In the genomic region with DNA sequence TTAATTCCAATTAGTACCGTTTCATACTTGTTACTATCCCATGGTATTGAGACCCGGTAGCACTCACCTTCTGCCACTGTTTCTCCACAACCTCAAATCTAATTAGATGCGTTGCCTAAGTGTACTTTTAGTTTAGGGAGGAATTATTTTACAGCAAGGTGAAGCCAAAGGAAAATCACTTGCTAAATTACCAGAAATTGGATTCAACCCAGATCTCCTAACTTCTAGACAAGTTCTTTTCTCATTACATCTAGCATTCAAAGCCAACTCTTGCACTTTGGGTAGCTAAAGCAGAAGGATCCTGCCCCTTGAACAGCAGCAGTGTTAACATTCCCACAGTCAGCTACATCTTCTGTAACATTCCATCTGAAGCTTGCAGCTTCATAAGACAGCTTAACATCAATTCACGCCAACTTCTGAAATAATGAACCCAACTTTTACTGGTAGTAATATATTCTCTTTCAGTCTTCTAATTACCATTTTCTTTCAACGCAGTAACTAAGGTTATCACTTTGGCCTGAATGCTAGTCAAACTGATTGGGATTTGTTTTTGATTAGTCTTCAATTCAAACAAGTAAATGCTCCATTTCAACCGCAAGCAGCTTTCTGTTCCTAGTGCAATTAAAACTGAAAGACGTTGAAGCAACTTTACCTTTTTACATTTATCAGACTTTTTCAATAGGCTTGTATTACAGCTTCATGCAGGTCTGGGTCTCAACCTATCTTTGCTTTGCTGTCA, we compare ENCODE assay signal across 8 cellular contexts. TPM values are rescaled to one million over a fixed set of nuclear protein-coding genes. Genes with fewer than 3 reads are reported as not detected.
DNase-seq lines count a peak whose midpoint lies in the region; ATAC-seq and TF ChIP-seq lines count a peak whose summit lies in the region.

No MANE protein-coding gene starts in this region.

- CTCF ChIA-PET in activated CD4-positive, alpha-beta T cell treated with anti-CD3 and anti-CD28 coated beads, Interleukin-2, amount 10 ng/mL, durations not matched to agents 7 days and 5 days (lab: Charles Lee): interaction anchor here (0.9 to 1.1 kb wide), 2 partner anchors 8 to 13 kb away, joined by 3 read pairs; a partner anchor contains a TSS

- no peaks in the 10 kb centered on the region for H3K27me3 Mint-ChIP-seq in activated CD4-positive, alpha-beta T cell treated with anti-CD3 and anti-CD28 coated beads, Interleukin-2, amount 10 ng/mL, durations not matched to agents 7 days and 5 days
- H3K27me3 Mint-ChIP-seq in effector memory CD8-positive, alpha-beta T cell: no peaks in the 10 kb centered on the region
- no peaks in the 10 kb centered on the region for H3K27me3 Mint-ChIP-seq in neural crest cell (ENCODE audit: low read depth)

- no peak for DNase-seq in activated CD4-positive, alpha-beta T cell treated with anti-CD3 and anti-CD28 coated beads, Interleukin-2, amount 10 ng/mL, durations not matched to agents 7 days and 5 days
- no peak for DNase-seq in activated CD4-positive, alpha-beta T cell treated with anti-CD3 and anti-CD28 coated beads for 48 hours
- peak; percentile 74 for DNase-seq in OCI-M1 (lab: John Stamatoyannopoulos, UW)
- no peak for DNase-seq in effector memory CD8-positive, alpha-beta T cell
- DNase-seq in neural crest cell (ENCODE audit: low read depth, low spot score): no peak
- no peak for DNase-seq in SK-N-DZ (ENCODE audit: low spot score)
- no peak for DNase-seq in COR-L47 (lab: John Stamatoyannopoulos, UW)

- no peaks in the 10 kb centered on the region for H3K9me3 Mint-ChIP-seq in activated CD4-positive, alpha-beta T cell treated with anti-CD3 and anti-CD28 coated beads, Interleukin-2, amount 10 ng/mL, durations not matched to agents 7 days and 5 days
- no peaks in the 10 kb centered on the region for H3K9me3 Mint-ChIP-seq in effector memory CD8-positive, alpha-beta T cell
- no peaks in the 10 kb centered on the region for H3K9me3 Mint-ChIP-seq in neural crest cell

- peaks cover 41% of the 10 kb centered on the region for H3K36me3 Mint-ChIP-seq in activated CD4-positive, alpha-beta T cell treated with anti-CD3 and anti-CD28 coated beads, Interleukin-2, amount 10 ng/mL, durations not matched to agents 7 days and 5 days (ENCODE audit: low read depth)
- peaks cover 54% of the 10 kb centered on the region for H3K36me3 Mint-ChIP-seq in effector memory CD8-positive, alpha-beta T cell (ENCODE audit: insufficient read depth)
- H3K36me3 Mint-ChIP-seq in neural crest cell (ENCODE audit: low read depth): peaks cover 6% of the 10 kb centered on the region

- TF ChIP-seq CTCF in neural crest cell (conservative IDR thresholded peaks at IDR 0.05): no peak

- H3K4me1 Mint-ChIP-seq in activated CD4-positive, alpha-beta T cell treated with anti-CD3 and anti-CD28 coated beads, Interleukin-2, amount 10 ng/mL, durations not matched to agents 7 days and 5 days: peaks cover 46% of the 10 kb centered on the region
- peaks cover 16 to 23% of the 10 kb centered on the region in 2 donors for H3K4me1 Mint-ChIP-seq in effector memory CD8-positive, alpha-beta T cell (ENCODE audit: low read depth in 2 of 2)
- H3K4me1 Mint-ChIP-seq in neural crest cell: peaks cover 47% of the 10 kb centered on the region

- ATAC-seq in effector memory CD8-positive, alpha-beta T cell (replicated peaks): no peak
- no peak for ATAC-seq in HG02759 (IDR thresholded peaks at IDR 0.05; ENCODE audit: unreplicated experiment)

- peak overlapping the region; percentile 98 for H3K27ac Mint-ChIP-seq in activated CD4-positive, alpha-beta T cell treated with anti-CD3 and anti-CD28 coated beads, Interleukin-2, amount 10 ng/mL, durations not matched to agents 7 days and 5 days
- peak overlapping the region; percentile 97 to 99 for H3K27ac Mint-ChIP-seq in effector memory CD8-positive, alpha-beta T cell
- peak overlapping the region; percentile 98 for H3K27ac Mint-ChIP-seq in neural crest cell (ENCODE audit: unreplicated experiment)

- POLR2A ChIA-PET in activated CD4-positive, alpha-beta T cell treated with anti-CD3 and anti-CD28 coated beads, Interleukin-2, amount 10 ng/mL, durations not matched to agents 7 days and 5 days (lab: Charles Lee): no interaction called here

- peak overlapping the region; percentile 96 for H3K4me3 Mint-ChIP-seq in activated CD4-positive, alpha-beta T cell treated with anti-CD3 and anti-CD28 coated beads, Interleukin-2, amount 10 ng/mL, durations not matched to agents 7 days and 5 days
- peak overlapping the region; percentile 91 to 95 for H3K4me3 Mint-ChIP-seq in effector memory CD8-positive, alpha-beta T cell
- peak overlapping the region; percentile 98 for H3K4me3 Mint-ChIP-seq in neural crest cell

RNA-seq across cellular contexts. Expression of a gene that starts 0.9 kb away (rescaled TPM):
- total RNA-seq in activated CD4-positive, alpha-beta T cell treated with anti-CD3 and anti-CD28 coated beads, Interleukin-2, amount 10 ng/mL, durations not matched to agents 7 days and 5 days: 100 to 1,000 TPM; 131 to 154 TPM
- 137 and 166 TPM in 2 replicates for total RNA-seq in neural crest cell
- polyA plus RNA-seq in SK-N-DZ (2014; cell fraction: cytosol; rRNA removed): 66.9 and 98.7 TPM in 2 replicates
- 76.5 and 121 TPM in 2 replicates for polyA plus RNA-seq in SK-N-DZ (2014; cell fraction: nucleus; rRNA removed)

RNA-seq across cellular contexts. Expression of a gene that starts 8.6 kb away (rescaled TPM):
- total RNA-seq in activated CD4-positive, alpha-beta T cell treated with anti-CD3 and anti-CD28 coated beads, Interleukin-2, amount 10 ng/mL, durations not matched to agents 7 days and 5 days: 1 to 10 TPM; 3.9 to 4.4 TPM
- total RNA-seq in neural crest cell: 11.6 and 11.7 TPM in 2 replicates
- polyA plus RNA-seq in SK-N-DZ (2014; cell fraction: cytosol; rRNA removed): 8.8 and 13.7 TPM in 2 replicates
- polyA plus RNA-seq in SK-N-DZ (2014; cell fraction: nucleus; rRNA removed): 10.0 and 20.0 TPM in 2 replicates
